Comparison of ENCODE assay signal across 8 cellular contexts in the genomic region with DNA sequence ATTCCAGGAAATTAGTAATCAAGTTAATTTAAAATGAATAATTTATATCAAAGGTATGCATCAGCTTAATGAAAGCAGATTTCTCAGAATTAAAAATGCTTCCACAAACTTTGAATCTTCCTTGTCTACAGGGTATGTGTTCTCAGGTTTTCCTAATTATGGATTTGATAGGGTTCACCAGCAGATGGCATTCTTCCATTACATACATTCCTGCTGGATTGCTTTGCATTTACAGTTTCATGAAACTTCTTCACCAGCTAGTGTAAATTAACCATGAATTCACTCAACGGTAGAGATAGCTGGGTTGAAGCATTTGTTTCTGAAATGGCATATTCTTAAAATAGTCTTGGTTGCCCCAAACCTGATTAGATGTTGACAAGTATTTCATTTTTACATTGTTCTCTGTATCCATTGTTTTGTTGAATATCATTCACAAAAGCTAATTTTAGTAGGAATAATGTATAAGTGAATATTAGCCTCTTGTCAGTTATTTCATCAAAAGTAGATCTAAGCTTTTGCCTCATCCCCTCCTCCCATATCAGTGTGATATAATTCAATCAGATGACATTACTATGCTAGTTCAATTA.
A peak's percentile ranks its signal among the peaks of the same experiment; 100 is the strongest.
DNase-seq lines count a peak whose midpoint lies in the region; ATAC-seq and TF ChIP-seq lines count a peak whose summit lies in the region.

No MANE protein-coding gene starts in this region.

- no peak overlapping the region for H3K4me3 Mint-ChIP-seq in mesothelial cell of epicardium

- H3K9me3 Mint-ChIP-seq in mesothelial cell of epicardium, result no peaks in the 10 kb centered on the region

- no peaks in the 10 kb centered on the region for H3K4me1 Mint-ChIP-seq in mesothelial cell of epicardium

- no peaks in the 10 kb centered on the region for H3K36me3 Mint-ChIP-seq in mesothelial cell of epicardium

- H3K27ac Mint-ChIP-seq in mesothelial cell of epicardium, result no peak overlapping the region

- DNase-seq in DMS53 treated with DMSO at 0.1 percent for 48 hours (lab: John Stamatoyannopoulos, UW; ENCODE audit: unreplicated experiment), result peak; percentile 66
- peak; percentile 66 for DNase-seq in KBM-7
- peak; percentile 71 for DNase-seq in RKO (ENCODE audit: low spot score)
- peak; percentile 66 for DNase-seq in fibroblast of mammary gland (ENCODE audit: low read depth)
- DNase-seq in skeletal muscle cell (ENCODE audit: low read depth), result peak; percentile 16
- no peak for DNase-seq in mesothelial cell of epicardium (ENCODE audit: low spot score in 2 of 2, unreplicated experiment in 2 of 2)
- no peak for DNase-seq in activated CD4-positive, CD25-positive, alpha-beta regulatory T cell treated with anti-CD3 and anti-CD28 coated beads, Interleukin-2, amount 50 U/mL, for 72 hours
- DNase-seq in left ventricle myocardium superior, result no peak

- H3K4me3 ChIP-seq in fibroblast of mammary gland (ENCODE audit: control insufficient read depth, low read depth, low read length) (no peak overlapping the region), skeletal muscle cell (ENCODE audit: low read depth, low read length) (no peak overlapping the region)

- ATAC-seq in left ventricle myocardium superior, result no peak

- in situ Hi-C loops in KBM-7 (cut with MboI; ENCODE audit: low pct_unique_long_range_greater_than_20kb, low sequenced_read_pairs), result no loop called here

- TF ChIP-seq CTCF in fibroblast of mammary gland (conservative IDR thresholded peaks at IDR 0.05; ENCODE audit: control insufficient read depth, insufficient read depth, low read depth, low read length), result peak; percentile 62
- no peak for TF ChIP-seq CTCF in mesothelial cell of epicardium (IDR thresholded peaks at IDR 0.05; ENCODE audit: unreplicated experiment)

- H3K27me3 Mint-ChIP-seq in mesothelial cell of epicardium (ENCODE audit: low read depth), result peaks cover 3% of the 10 kb centered on the region

- intact Hi-C loops in left ventricle myocardium superior (cut with micrococcal nuclease), result loop anchor here (10.0 kb wide), 1 partner anchor 444 kb away; no protein-coding TSS in a partner anchor

Comparison
In these comparisons a context has a peak if more than half of its experiments do, and no peak if none do; other contexts are left out.
1. DNase-seq: peak in DMS53 treated with DMSO at 0.1 percent for 48 hours (single experiment), KBM-7 (single experiment), RKO (single experiment), fibroblast of mammary gland (single experiment) and skeletal muscle cell (single experiment); none in mesothelial cell of epicardium (0 of 2), activated CD4-positive, CD25-positive, alpha-beta regulatory T cell treated with anti-CD3 and anti-CD28 coated beads, Interleukin-2, amount 50 U/mL, for 72 hours (single experiment) and left ventricle myocardium superior (single experiment).